In genomic region chr17:80261895-80262279, GRCh38 we compare ENCODE assay signal across 8 cellular contexts. TPM values are rescaled to one million over a fixed set of nuclear protein-coding genes. Genes with fewer than 3 reads are reported as not detected.
DNase-seq lines count a peak whose midpoint lies in the region; ATAC-seq and TF ChIP-seq lines count a peak whose summit lies in the region.

No MANE protein-coding gene starts in this region.

- no peak overlapping the region for H2BK15ac ChIP-seq in mesendoderm (replicated peaks; ENCODE audit: low read depth)

- no peaks in the 10 kb centered on the region for H3K9me3 Mint-ChIP-seq in MCF 10A (ENCODE audit: unreplicated experiment)

- ATAC-seq in Right ventricle myocardium inferior (no peak), upper lobe of right lung (no peak)

- intact Hi-C loops in left ventricle myocardium inferior (cut with micrococcal nuclease) = no loop called here
- intact Hi-C loops in Right ventricle myocardium inferior (cut with DNase I) = loop anchor here (5.0 kb wide), 1 partner anchor 160 kb away; the partner anchor contains the start of gene GAA
- intact Hi-C loops in MCF 10A (cut with micrococcal nuclease) = no loop called here
- intact Hi-C loops in upper lobe of right lung (cut with DNase I) = no loop called here

- peak overlapping the region; percentile 99 for H3K27ac ChIP-seq in left ventricle myocardium inferior (replicated peaks)
- H3K27ac ChIP-seq in mesendoderm (ENCODE audit: low read depth, low read length) = peak overlapping the region; percentile 99
- peak overlapping the region; percentile 94 for H3K27ac ChIP-seq in upper lobe of right lung

- no TSS peak for BruUV-seq in MCF 10A (replicated peaks; lab: Mats Ljungman, UMichigan)

- no peak for DNase-seq in left ventricle myocardium inferior
- no peak for DNase-seq in Right ventricle myocardium inferior (ENCODE audit: missing footprints)
- no peak for DNase-seq in MCF 10A (ENCODE audit: unreplicated experiment)
- DNase-seq in mesendoderm = no peak
- no peak for DNase-seq in upper lobe of right lung
- no peak for DNase-seq in GM13977 (ENCODE audit: low spot score)
- DNase-seq in GM03348 (ENCODE audit: low spot score) = no peak
- DNase-seq in AG20443 (ENCODE audit: low spot score) = no peak

- H3K9me3 ChIP-seq in left ventricle myocardium inferior (replicated peaks) (no peaks in the 10 kb centered on the region), upper lobe of right lung (no peaks in the 10 kb centered on the region)

- POLR2A ChIA-PET in MCF 10A (lab: Yijun Ruan, JAX) = interaction anchor here (4.4 kb wide), 1 partner anchor 17 kb away, joined by 37 read pairs; no protein-coding TSS in a partner anchor

- peaks cover 17% of the 10 kb centered on the region for H3K36me3 ChIP-seq in left ventricle myocardium inferior
- H3K36me3 ChIP-seq in mesendoderm (ENCODE audit: control insufficient read depth, insufficient read depth, low read length) = no peaks in the 10 kb centered on the region
- peaks cover 10% of the 10 kb centered on the region for H3K36me3 ChIP-seq in upper lobe of right lung

- H3K4me3 Mint-ChIP-seq in MCF 10A (ENCODE audit: unreplicated experiment) = peak overlapping the region; percentile 73

- no peak for TF ChIP-seq CTCF in left ventricle myocardium inferior (IDR thresholded peaks at IDR 0.05; ENCODE audit: borderline replicate concordance)
- TF ChIP-seq CTCF in MCF 10A (IDR thresholded peaks at IDR 0.05; ENCODE audit: unreplicated experiment) = no peak
- no peak for TF ChIP-seq CTCF in upper lobe of right lung (IDR thresholded peaks at IDR 0.05)
- TF ChIP-seq CTCF in GM13977 (IDR thresholded peaks at IDR 0.05; ENCODE audit: extremely low read depth, insufficient read depth, missing control alignments) = no peak

- peak overlapping the region; percentile 97 for H3K4me3 ChIP-seq in left ventricle myocardium inferior
- no peak overlapping the region for H3K4me3 ChIP-seq in mesendoderm (ENCODE audit: low read length)
- H3K4me3 ChIP-seq in upper lobe of right lung = peak overlapping the region; percentile 86

- peak overlapping the region; percentile 96 for H2AK5ac ChIP-seq in mesendoderm (ENCODE audit: low read length)

- peak overlapping the region; percentile 99 for H3K56ac ChIP-seq in mesendoderm (ENCODE audit: low read length)

- CTCF ChIA-PET in MCF 10A (lab: Yijun Ruan, JAX) = interaction anchor here (1.1 kb wide), 1 partner anchor 67 kb away, joined by 3 read pairs; no protein-coding TSS in a partner anchor

- H3K4me1 ChIP-seq in left ventricle myocardium inferior (peaks cover 69% of the 10 kb centered on the region), mesendoderm (ENCODE audit: control insufficient read depth, low read depth, low read length) (peaks cover 7% of the 10 kb centered on the region), upper lobe of right lung (peaks cover 37% of the 10 kb centered on the region)

- peak overlapping the region; percentile 53 for H3K27ac Mint-ChIP-seq in MCF 10A (ENCODE audit: low read depth, unreplicated experiment)

- peaks cover 6% of the 10 kb centered on the region for H3K4me1 Mint-ChIP-seq in MCF 10A (ENCODE audit: insufficient read depth, unreplicated experiment)

- H3K18ac ChIP-seq in mesendoderm (ENCODE audit: low read length) = peak overlapping the region; percentile 89

- H3K4ac ChIP-seq in mesendoderm (ENCODE audit: low read depth, low read length) = peak overlapping the region; percentile 100

- H3K36me3 Mint-ChIP-seq in MCF 10A (ENCODE audit: insufficient read depth, unreplicated experiment) = peaks cover 27% of the 10 kb centered on the region

- H2BK5ac ChIP-seq in mesendoderm (ENCODE audit: low read length) = peak overlapping the region; percentile 50

- no peaks in the 10 kb centered on the region for H3K27me3 Mint-ChIP-seq in MCF 10A (ENCODE audit: insufficient read depth, unreplicated experiment)

- no peak overlapping the region for H4K8ac ChIP-seq in mesendoderm (ENCODE audit: low read depth, low read length)

- H3K27me3 ChIP-seq in left ventricle myocardium inferior (ENCODE audit: low read depth) (no peaks in the 10 kb centered on the region), mesendoderm (ENCODE audit: insufficient read depth, low read length, poor library complexity) (no peaks in the 10 kb centered on the region), upper lobe of right lung (no peaks in the 10 kb centered on the region)

- H3K4me2 ChIP-seq in mesendoderm (ENCODE audit: low read length) = peak overlapping the region; percentile 36

- peak overlapping the region; percentile 98 for H3K9ac ChIP-seq in mesendoderm (ENCODE audit: low read length)

- no peaks in the 10 kb centered on the region for H3K79me2 ChIP-seq in mesendoderm (ENCODE audit: control insufficient read depth, insufficient read depth, low read length)

- H4K5ac ChIP-seq in mesendoderm (ENCODE audit: low read length) = no peak overlapping the region

- in situ Hi-C loops in GM13977 (cut with MboI; ENCODE audit: low pct_unique_long_range_greater_than_20kb, low sequenced_read_pairs, unreplicated experiment) = no loop called here

- no peak overlapping the region for H3K23ac ChIP-seq in mesendoderm (ENCODE audit: low read length)

- peaks cover 4% of the 10 kb centered on the region for H3K79me1 ChIP-seq in mesendoderm (ENCODE audit: low read length)

- peak overlapping the region; percentile 13 for H2BK120ac ChIP-seq in mesendoderm (ENCODE audit: low read depth, low read length)

- no CpG with 5 or more reads among the region's 8 CpGs for WGBS in mesendoderm (ENCODE audit: extremely low coverage, insufficient coverage, low lambda C conversion rate)

RNA-seq across cellular contexts. Expression of gene RNF213, which starts 1.2 kb away (rescaled TPM):
- 25.6 TPM for total RNA-seq in left ventricle myocardium inferior
- total RNA-seq in Right ventricle myocardium inferior = 28.6 TPM
- total RNA-seq in MCF 10A (2022) = 50.5 and 67.5 TPM in 2 replicates
- polyA plus RNA-seq in mesendoderm (2013, experiment 1 of 2) = 6.6 TPM
- 6.6 TPM for polyA plus RNA-seq in mesendoderm (2013, experiment 2 of 2)
- total RNA-seq in upper lobe of right lung = 236 TPM

RNA-seq across cellular contexts. Expression of gene SLC26A11, which starts 41.7 kb away (rescaled TPM):
- total RNA-seq in left ventricle myocardium inferior (4.1 TPM), Right ventricle myocardium inferior (3.9 TPM), MCF 10A (2022) (11.7 and 13.6 TPM in 2 replicates), upper lobe of right lung (51.6 TPM)
- polyA plus RNA-seq in mesendoderm (2013, experiment 1 of 2) = 7.9 TPM
- polyA plus RNA-seq in mesendoderm (2013, experiment 2 of 2) = 7.1 TPM

RNA-seq across cellular contexts. Expression of gene SGSH, which starts 41.8 kb away (rescaled TPM):
- total RNA-seq in left ventricle myocardium inferior (10.9 TPM), Right ventricle myocardium inferior (12.4 TPM), MCF 10A (2022) (42.0 and 42.4 TPM in 2 replicates), upper lobe of right lung (59.8 TPM)
- 7.2 TPM for polyA plus RNA-seq in mesendoderm (2013, experiment 1 of 2)
- polyA plus RNA-seq in mesendoderm (2013, experiment 2 of 2) = 7.0 TPM
